21 cellular contexts compared by ENCODE assay signal in the genomic region with DNA sequence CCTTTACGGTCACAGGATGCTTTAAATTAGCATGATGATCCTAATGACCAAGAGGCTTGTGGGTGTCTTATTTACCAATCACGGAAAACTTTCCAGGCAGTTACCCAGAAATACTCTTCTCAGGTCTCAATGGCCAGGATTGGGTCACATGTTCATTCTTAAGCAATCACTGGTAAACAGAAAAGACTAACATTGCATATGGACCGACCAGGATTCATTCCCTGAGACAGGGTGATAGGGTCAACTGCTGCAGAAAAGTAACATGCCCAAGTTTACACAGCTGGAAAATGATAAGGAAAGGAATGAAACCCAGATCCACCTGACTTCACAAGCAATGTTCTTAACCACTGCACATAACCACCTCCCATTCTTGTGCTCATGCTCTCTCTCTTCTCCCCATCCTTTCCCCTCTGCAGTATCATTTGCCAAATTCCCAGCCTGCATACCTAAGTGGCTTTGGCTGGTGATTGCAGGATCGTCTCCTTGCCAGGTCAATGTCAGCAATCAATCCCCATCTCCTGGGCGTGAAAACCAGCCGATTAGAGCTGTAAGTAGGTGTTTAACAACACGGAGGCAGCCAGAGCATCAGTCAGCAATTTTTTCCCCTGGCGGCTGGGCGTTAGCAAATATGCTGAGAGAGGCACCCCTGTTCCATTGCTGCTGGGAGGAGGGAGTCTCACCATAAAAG.
DNase-seq lines count a peak whose midpoint lies in the region; ATAC-seq, FAIRE-seq and TF ChIP-seq lines count a peak whose summit lies in the region.
"Had no signal": no experiment of that assay in that cellular context is flagged by ENCODE, and none has a peak within 500 bp of the region (broad histone marks: within the 10 kb centered on the region; RNA-seq: fewer than 3 reads in every experiment).

No MANE protein-coding gene starts in this region.

- POLR2A ChIA-PET in A673 (lab: Charles Lee; ENCODE audit: low non-redundant PET), result no interaction called here

- H3K36me3 Mint-ChIP-seq in glutamatergic neuron (ENCODE audit: unreplicated experiment), result peaks cover 3% of the 10 kb centered on the region
- H3K36me3 Mint-ChIP-seq: CD4-positive, CD25-positive, alpha-beta regulatory T cell had no signal

- peak; percentile 69 for FAIRE-seq in islet of Langerhans (lab: Jason Lieb, UNC)
- no peak for FAIRE-seq in H54 (lab: Jason Lieb, UNC)
- FAIRE-seq: G401.6, K562 had no signal

- H3K4me1 ChIP-seq in right atrium auricular region (peaks cover 0 to 14% of the 10 kb centered on the region in 2 donors), A673 (ENCODE audit: insufficient read depth, low read length, poor library complexity, severe bottlenecking) (no peaks in the 10 kb centered on the region), ascending aorta (peaks cover 0 to 5% of the 10 kb centered on the region in 2 donors)
- H3K4me1 ChIP-seq: SJCRH30 had no signal

- peaks cover 5% of the 10 kb centered on the region for H3K9me3 Mint-ChIP-seq in glutamatergic neuron (ENCODE audit: unreplicated experiment)

- CTCF ChIA-PET in A673 (lab: Charles Lee), result no interaction called here

- H3K4me1 Mint-ChIP-seq in glutamatergic neuron (ENCODE audit: low read depth, unreplicated experiment), result peaks cover 23% of the 10 kb centered on the region
- H3K4me1 Mint-ChIP-seq: B cell; CD4-positive, CD25-positive, alpha-beta regulatory T cell had no signal

- H3K9me3 ChIP-seq in right atrium auricular region, result peaks cover 0 to 5% of the 10 kb centered on the region in 2 donors
- H3K9me3 ChIP-seq in A673 (ENCODE audit: low read depth, low read length, poor library complexity, severe bottlenecking), result no peaks in the 10 kb centered on the region
- H3K9me3 ChIP-seq in ascending aorta, result no peaks in the 10 kb centered on the region
- H3K9me3 ChIP-seq: SJCRH30 had no signal

- H3K27ac ChIP-seq in right atrium auricular region (no peak overlapping the region), A673 (ENCODE audit: low read depth, low read length, poor library complexity, severe bottlenecking) (no peak overlapping the region), ascending aorta (no peak overlapping the region)
- H3K27ac ChIP-seq: PC-9, RWPE1, SJCRH30 had no signal

- DNase-seq in Right ventricle myocardium inferior (ENCODE audit: missing footprints), result no peak
- no peak for DNase-seq in right atrium auricular region (ENCODE audit: low spot score)
- DNase-seq in glutamatergic neuron, result peak; percentile 26
- DNase-seq in A673 (ENCODE audit: low spot score), result no peak
- no peak for DNase-seq in NCI-H82 treated with DMSO at 0.1 percent for 48 hours (lab: John Stamatoyannopoulos, UW; ENCODE audit: unreplicated experiment)
- no peak for DNase-seq in H54 (ENCODE audit: insufficient read length, low spot score)
- no peak for DNase-seq in ascending aorta (ENCODE audit: low spot score in 2 of 2)
- DNase-seq: 8988T; CD4-positive, CD25-positive, alpha-beta regulatory T cell; COR-L47; GOT3; NCI-H1092 treated with DMSO at 0.1 percent for 48 hours; NCI-H1694; NCI-H226; PC-9; SJCRH30 had no signal

- intact Hi-C loops in Right ventricle myocardium inferior (cut with DNase I), result loop anchor here (5.0 kb wide), 1 partner anchor 87 kb away; no protein-coding TSS in a partner anchor
- intact Hi-C loops in A673 (cut with micrococcal nuclease; ENCODE audit: unreplicated experiment), result no loop called here
- intact Hi-C loops in ascending aorta (cut with DNase I), result no loop called here

- ATAC-seq in Right ventricle myocardium inferior, result peak; percentile 79
- ATAC-seq: K562 had no signal

- TF ChIP-seq POLR2A in H54 (IDR thresholded peaks at IDR 0.05; ENCODE audit: low read depth, low read length), result no peak

- peak overlapping the region; percentile 58 for H3K4me3 Mint-ChIP-seq in glutamatergic neuron (ENCODE audit: unreplicated experiment)
- H3K4me3 Mint-ChIP-seq: B cell; CD4-positive, CD25-positive, alpha-beta regulatory T cell had no signal

- H3K27me3 Mint-ChIP-seq in glutamatergic neuron (ENCODE audit: unreplicated experiment), result peaks cover 6% of the 10 kb centered on the region

- TF ChIP-seq CTCF in right atrium auricular region (IDR thresholded peaks at IDR 0.05) (no peak), glutamatergic neuron (IDR thresholded peaks at IDR 0.05; ENCODE audit: partially characterized antibody, unreplicated experiment) (no peak), A673 (conservative IDR thresholded peaks at IDR 0.05; ENCODE audit: low read depth, low read length) (no peak), ascending aorta (IDR thresholded peaks at IDR 0.05) (no peak)

- BruUV-seq in A673 (replicated peaks; lab: Mats Ljungman, UMichigan), result no TSS peak

- H3K36me3 ChIP-seq in right atrium auricular region (no peaks in the 10 kb centered on the region), A673 (ENCODE audit: insufficient read depth, low read length, poor library complexity, severe bottlenecking) (no peaks in the 10 kb centered on the region), ascending aorta (no peaks in the 10 kb centered on the region)
- H3K36me3 ChIP-seq: SJCRH30 had no signal

- H3K4me3 ChIP-seq in right atrium auricular region (no peak overlapping the region), A673 (ENCODE audit: low read depth, low read length, poor library complexity, severe bottlenecking) (no peak overlapping the region), ascending aorta (no peak overlapping the region)
- H3K4me3 ChIP-seq: K562, PC-9, SJCRH30 had no signal

- H3K27ac Mint-ChIP-seq in glutamatergic neuron (ENCODE audit: unreplicated experiment), result peak overlapping the region; percentile 99
- H3K27ac Mint-ChIP-seq: B cell; CD4-positive, CD25-positive, alpha-beta regulatory T cell had no signal

- H3K27me3 ChIP-seq in right atrium auricular region, result no peaks in the 10 kb centered on the region
- H3K27me3 ChIP-seq in A673 (replicated peaks; ENCODE audit: insufficient read depth, low read depth, low read length, poor library complexity), result peaks cover 9% of the 10 kb centered on the region
- no peaks in the 10 kb centered on the region for H3K27me3 ChIP-seq in ascending aorta
- H3K27me3 ChIP-seq: SJCRH30 had no signal
